Comparison of ENCODE assay signal across 21 cellular contexts in genomic region chr1:106637566-106637965, GRCh38.
A peak's percentile ranks its signal among the peaks of the same experiment; 100 is the strongest.
DNase-seq lines count a peak whose midpoint lies in the region; ATAC-seq, FAIRE-seq and TF ChIP-seq lines count a peak whose summit lies in the region.
"Had no signal": no experiment of that assay in that cellular context is flagged by ENCODE, and none has a peak within 500 bp of the region (broad histone marks: within the 10 kb centered on the region; RNA-seq: fewer than 3 reads in every experiment).

No MANE protein-coding gene starts in this region.

- no peak overlapping the region for H3K4me3 ChIP-seq in GM12878

- TF ChIP-seq RAD21 in GM12878 (IDR thresholded peaks at IDR 0.05; ENCODE audit: insufficient read depth, low read depth, low read length), result no peak

- H3K27ac ChIP-seq in GM12878 (ENCODE audit: control insufficient read depth, insufficient read depth), result no peak overlapping the region
- H3K27ac ChIP-seq: HL-60 had no signal

- intact Hi-C loops in GM12878 (cut with micrococcal nuclease; ENCODE audit: unreplicated experiment), result no loop called here

- H3K4me2 ChIP-seq in GM12878 (ENCODE audit: control insufficient read depth, insufficient read depth), result no peak overlapping the region

- H3K4me1 Mint-ChIP-seq in activated CD8-positive, alpha-beta memory T cell treated with anti-CD3 and anti-CD28 coated beads, Interleukin-2, amount 10 ng/mL, durations not matched to agents 7 days and 5 days, result no peaks in the 10 kb centered on the region
- H3K4me1 Mint-ChIP-seq: B cell had no signal

- H3K27ac Mint-ChIP-seq in activated CD8-positive, alpha-beta memory T cell treated with anti-CD3 and anti-CD28 coated beads, Interleukin-2, amount 10 ng/mL, durations not matched to agents 7 days and 5 days, result no peak overlapping the region
- H3K27ac Mint-ChIP-seq: B cell; CD4-positive, alpha-beta T cell; HFFc6 had no signal

- ATAC-seq in GM21360 (IDR thresholded peaks at IDR 0.05; ENCODE audit: unreplicated experiment) (peak; percentile 66), HG02884 (IDR thresholded peaks at IDR 0.05; ENCODE audit: unreplicated experiment) (peak; percentile 54), GM12878 (no peak), GM21390 (IDR thresholded peaks at IDR 0.05; ENCODE audit: unreplicated experiment) (no peak)
- no peak for ATAC-seq in activated CD8-positive, alpha-beta memory T cell treated with anti-CD3 and anti-CD28 coated beads, Interleukin-2, amount 10 ng/mL, durations not matched to agents 7 days and 5 days

- H3K4me1 ChIP-seq in GM12878 (ENCODE audit: control insufficient read depth, insufficient read depth, low read length), result no peaks in the 10 kb centered on the region

- no peak for TF ChIP-seq EP300 in GM12878 (IDR thresholded peaks at IDR 0.05; ENCODE audit: borderline replicate concordance in 1 of 2, control insufficient read depth in 1 of 2, low read depth in 2 of 2, low read length in 2 of 2)

- no peak overlapping the region for H3K9ac ChIP-seq in GM12878 (ENCODE audit: control insufficient read depth, insufficient read depth, low read length)

- H3K79me2 ChIP-seq in GM12878 (ENCODE audit: control insufficient read depth, insufficient read depth, low read length), result no peaks in the 10 kb centered on the region

- FAIRE-seq in GM12878 (lab: Jason Lieb, UNC), result no peak
- FAIRE-seq: G401.6, GM18507, H1 had no signal

- H3K27me3 Mint-ChIP-seq in activated CD8-positive, alpha-beta memory T cell treated with anti-CD3 and anti-CD28 coated beads, Interleukin-2, amount 10 ng/mL, durations not matched to agents 7 days and 5 days, result no peaks in the 10 kb centered on the region
- H3K27me3 Mint-ChIP-seq: B cell; CD4-positive, alpha-beta T cell had no signal

- CTCF ChIA-PET in GM12878 (lab: Yijun Ruan, JAX), result interaction anchor here (0.7 to 1.2 kb wide), 2 partner anchors 14 to 16 kb away, joined by 3 read pairs; no protein-coding TSS in a partner anchor
- CTCF ChIA-PET in activated CD8-positive, alpha-beta memory T cell treated with anti-CD3 and anti-CD28 coated beads, Interleukin-2, amount 10 ng/mL, durations not matched to agents 7 days and 5 days (lab: Charles Lee), result no interaction called here

- no peaks in the 10 kb centered on the region for H3K27me3 ChIP-seq in GM12878 (replicated peaks in 1 of 2; ENCODE audit: control insufficient read depth in 2 of 2, insufficient read depth in 2 of 2, low read length in 1 of 2)

- BruUV-seq in GM12878 (replicated peaks; lab: Mats Ljungman, UMichigan), result no TSS peak

- peak; percentile 27 for DNase-seq in GM13977 (ENCODE audit: low spot score)
- no peak for DNase-seq in GM12878 (ENCODE audit: low read depth, low spot score)
- no peak for DNase-seq in NK-92 treated with Interleukin-12 subunit alpha and Interleukin-12 subunit beta, amount 100 ng/mL, for 24 hours (lab: John Stamatoyannopoulos, UW)
- no peak for DNase-seq in activated CD4-positive, CD25-positive, alpha-beta regulatory T cell treated with anti-CD3 and anti-CD28 coated beads, Interleukin-2, amount 50 U/mL, for 72 hours
- no peak for DNase-seq in activated CD8-positive, alpha-beta memory T cell treated with anti-CD3 and anti-CD28 coated beads, Interleukin-2, amount 10 ng/mL, durations not matched to agents 7 days and 5 days
- DNase-seq: ACHN; C1 segment of cervical spinal cord; Calu3; CD4-positive, alpha-beta T cell; DMS79 treated with DMSO at 0.1 percent for 48 hours; EL; HCEC 1CT; HFFc6 had no signal

- no peak for TF ChIP-seq CTCF in GM13977 (IDR thresholded peaks at IDR 0.05; ENCODE audit: extremely low read depth, insufficient read depth, missing control alignments)
- no peak for TF ChIP-seq CTCF in GM12878 (IDR thresholded peaks at IDR 0.05 in 2 of 3, conservative IDR thresholded peaks at IDR 0.05 in 1 of 3; ENCODE audit: control insufficient read depth in 2 of 3, extremely low read depth in 1 of 3, insufficient read depth in 1 of 3, low read depth in 3 of 3, low read length in 3 of 3)

- no peak for TF ChIP-seq POLR2A in GM12878 (IDR thresholded peaks at IDR 0.05; ENCODE audit: low read depth, low read length)

- POLR2A ChIA-PET in GM12878 (lab: Charles Lee), result no interaction called here

- no peaks in the 10 kb centered on the region for H4K20me1 ChIP-seq in GM12878 (ENCODE audit: control insufficient read depth, insufficient read depth)

- no peak overlapping the region for H3K4me3 Mint-ChIP-seq in activated CD8-positive, alpha-beta memory T cell treated with anti-CD3 and anti-CD28 coated beads, Interleukin-2, amount 10 ng/mL, durations not matched to agents 7 days and 5 days
- H3K4me3 Mint-ChIP-seq: B cell; CD4-positive, alpha-beta T cell; HFFc6 had no signal

- peaks cover 5% of the 10 kb centered on the region for H3K9me3 Mint-ChIP-seq in activated CD8-positive, alpha-beta memory T cell treated with anti-CD3 and anti-CD28 coated beads, Interleukin-2, amount 10 ng/mL, durations not matched to agents 7 days and 5 days (ENCODE audit: low read depth)
- H3K9me3 Mint-ChIP-seq: CD4-positive, alpha-beta T cell had no signal

- no peak overlapping the region for H2AFZ ChIP-seq in GM12878 (ENCODE audit: control insufficient read depth, low read depth, low read length)

- H3K9me3 ChIP-seq in GM12878 (replicated peaks; ENCODE audit: control insufficient read depth, insufficient read depth, low read length), result no peaks in the 10 kb centered on the region

- no peaks in the 10 kb centered on the region for H3K36me3 ChIP-seq in GM12878 (ENCODE audit: control insufficient read depth in 2 of 2, insufficient read depth in 2 of 2, low read length in 1 of 2)

- WGBS in GM12878 (ENCODE audit: insufficient coverage, insufficient replicate concordance, low lambda C conversion rate, missing lambda C conversion rate), result 7% methylated on average over 3 of the region's 3 CpGs

- RAD21 ChIA-PET in GM12878 (lab: Charles Lee; ENCODE audit: unreplicated experiment), result no interaction called here

- no peaks in the 10 kb centered on the region for H3K36me3 Mint-ChIP-seq in activated CD8-positive, alpha-beta memory T cell treated with anti-CD3 and anti-CD28 coated beads, Interleukin-2, amount 10 ng/mL, durations not matched to agents 7 days and 5 days

- in situ Hi-C loops in GM13977 (cut with MboI; ENCODE audit: low pct_unique_long_range_greater_than_20kb, low sequenced_read_pairs, unreplicated experiment), result no loop called here
- in situ Hi-C loops in GM12878 (cut with MboI), result no loop called here

- SMC1A ChIA-PET in GM12878 (lab: Charles Lee; ENCODE audit: uncharacterized antibody, unreplicated experiment), result interaction anchor here (0.7 kb wide), 1 partner anchor 23 kb away, joined by 3 read pairs; no protein-coding TSS in a partner anchor

TF ChIP-seq in GM12878, 131 proteins besides CTCF, POLR2A, EP300 and RAD21 (continues in another document):
- TF ChIP-seq MEF2A (IDR thresholded peaks at IDR 0.05; ENCODE audit: insufficient read depth, low read depth, low read length), result 0 out of 2 replicates have a peak, but pooled peaks have one; percentile 55
- no peak for TF ChIP-seq ATF7 (IDR thresholded peaks at IDR 0.05; ENCODE audit: low read depth)
- TF ChIP-seq FOXM1 (IDR thresholded peaks at IDR 0.05; ENCODE audit: low read depth, low read length), result peak; percentile 48; the same call in 1 of the 2 replicates
- TF ChIP-seq MLLT1 (IDR thresholded peaks at IDR 0.05), result no peak
- peak; percentile 68; the same call in 1 of the 2 replicates for TF ChIP-seq NFIC (IDR thresholded peaks at IDR 0.05; ENCODE audit: low read depth, low read length)
- TF ChIP-seq ELK1 (IDR thresholded peaks at IDR 0.05; ENCODE audit: low read depth, low read length), result no peak
- 0 out of 2 replicates have a peak, but pooled peaks have one; percentile 12 for TF ChIP-seq EED (IDR thresholded peaks at IDR 0.05; ENCODE audit: low read depth)
- no peak for TF ChIP-seq NKRF (conservative IDR thresholded peaks at IDR 0.05)
- peak; percentile 85 for TF ChIP-seq JUNB (IDR thresholded peaks at IDR 0.05)
- TF ChIP-seq RUNX3 (IDR thresholded peaks at IDR 0.05; ENCODE audit: low read length), result peak; percentile 43; the same call in 1 of the 2 replicates
- TF ChIP-seq RBBP5 (conservative IDR thresholded peaks at IDR 0.05), result no peak
- TF ChIP-seq CREM (IDR thresholded peaks at IDR 0.05; ENCODE audit: low read depth), result peak; percentile 31; the same call in 1 of the 2 replicates

Comparison
In these comparisons a context has a peak if more than half of its experiments do, and no peak if none do; other contexts are left out.
1. ATAC-seq: peak in GM21360 (single experiment) and HG02884 (single experiment); none in GM12878 (single experiment), activated CD8-positive, alpha-beta memory T cell treated with anti-CD3 and anti-CD28 coated beads, Interleukin-2, amount 10 ng/mL, durations not matched to agents 7 days and 5 days (single experiment) and GM21390 (single experiment).